In genomic region chr3:52396907-52397591, GRCh38 we compare ENCODE assay signal across 22 cellular contexts. TPM values are rescaled to one million over a fixed set of nuclear protein-coding genes. Genes with fewer than 3 reads are reported as not detected.
DNase-seq lines count a peak whose midpoint lies in the region; ATAC-seq, FAIRE-seq and TF ChIP-seq lines count a peak whose summit lies in the region.
"Had no signal": no experiment of that assay in that cellular context is flagged by ENCODE, and none has a peak within 500 bp of the region (broad histone marks: within the 10 kb centered on the region; RNA-seq: fewer than 3 reads in every experiment).

No MANE protein-coding gene starts in this region.

- no peaks in the 10 kb centered on the region for H3K9me3 Mint-ChIP-seq in activated T-cell treated with anti-CD3 and anti-CD28 coated beads, Interleukin-2, amount 50 U/mL, for 24 hours
- H3K9me3 Mint-ChIP-seq in activated T-cell treated with anti-CD3 and anti-CD28 coated beads, Interleukin-2, amount 50 U/mL, for 72 hours = no peaks in the 10 kb centered on the region
- H3K9me3 Mint-ChIP-seq in astrocyte (ENCODE audit: unreplicated experiment) (peaks cover 2% of the 10 kb centered on the region), endothelial cell (ENCODE audit: unreplicated experiment) (no peaks in the 10 kb centered on the region)
- H3K9me3 Mint-ChIP-seq: CD4-positive, alpha-beta memory T cell; GM23338 had no signal

- no peak for TF ChIP-seq CTCF in astrocyte (IDR thresholded peaks at IDR 0.05; ENCODE audit: insufficient read depth, low read depth, low read length)
- no peak for TF ChIP-seq CTCF in kidney (IDR thresholded peaks at IDR 0.05; ENCODE audit: borderline replicate concordance, extremely low read depth, insufficient read depth)
- TF ChIP-seq CTCF in psoas muscle (IDR thresholded peaks at IDR 0.05) = no peak
- TF ChIP-seq CTCF in endothelial cell (IDR thresholded peaks at IDR 0.05; ENCODE audit: unreplicated experiment) = no peak

- no peak for ATAC-seq in activated T-cell treated with anti-CD3 and anti-CD28 coated beads, Interleukin-2, amount 50 U/mL, for 72 hours (replicated peaks in 1 of 2)
- no peak for ATAC-seq in psoas muscle
- no peak for ATAC-seq in GM21717 (IDR thresholded peaks at IDR 0.05; ENCODE audit: unreplicated experiment)
- ATAC-seq: GM23338 had no signal

- H3K4me3 ChIP-seq in astrocyte (ENCODE audit: insufficient read depth, low read depth, low read length) = no peak overlapping the region
- H3K4me3 ChIP-seq in kidney (ENCODE audit: low read length in 2 of 2) = no peak overlapping the region
- H3K4me3 ChIP-seq in psoas muscle = no peak overlapping the region
- H3K4me3 ChIP-seq: GM23338 had no signal

- H3K36me3 Mint-ChIP-seq in activated T-cell treated with anti-CD3 and anti-CD28 coated beads, Interleukin-2, amount 50 U/mL, for 24 hours (ENCODE audit: low read depth) = peaks cover 52% of the 10 kb centered on the region
- peaks cover 2% of the 10 kb centered on the region in 2 donors for H3K36me3 Mint-ChIP-seq in activated T-cell treated with anti-CD3 and anti-CD28 coated beads, Interleukin-2, amount 50 U/mL, for 72 hours (ENCODE audit: insufficient read depth in 2 of 2)
- H3K36me3 Mint-ChIP-seq in astrocyte (ENCODE audit: low read depth, unreplicated experiment) = peaks cover 11% of the 10 kb centered on the region
- peaks cover 9% of the 10 kb centered on the region for H3K36me3 Mint-ChIP-seq in endothelial cell (ENCODE audit: low read depth, unreplicated experiment)

- no peak overlapping the region for H2AFZ ChIP-seq in astrocyte (ENCODE audit: low read depth, low read length)
- H2AFZ ChIP-seq: GM23338 had no signal

- no peaks in the 10 kb centered on the region for H3K4me1 ChIP-seq in astrocyte (ENCODE audit: insufficient read depth, low read length)
- H3K4me1 ChIP-seq in kidney (ENCODE audit: control insufficient read depth in 1 of 2, insufficient read depth in 1 of 2, low read depth in 1 of 2, low read length in 2 of 2) = no peaks in the 10 kb centered on the region
- no peaks in the 10 kb centered on the region for H3K4me1 ChIP-seq in psoas muscle
- H3K4me1 ChIP-seq: BE2C had no signal

- H4K20me1 ChIP-seq in astrocyte (ENCODE audit: insufficient read depth, low read length) = no peaks in the 10 kb centered on the region

- no peak overlapping the region for H3K4me3 Mint-ChIP-seq in activated T-cell treated with anti-CD3 and anti-CD28 coated beads, Interleukin-2, amount 50 U/mL, for 24 hours
- H3K4me3 Mint-ChIP-seq in activated T-cell treated with anti-CD3 and anti-CD28 coated beads, Interleukin-2, amount 50 U/mL, for 72 hours = no peak overlapping the region
- no peak overlapping the region for H3K4me3 Mint-ChIP-seq in astrocyte (ENCODE audit: unreplicated experiment)
- H3K4me3 Mint-ChIP-seq in endothelial cell (ENCODE audit: unreplicated experiment) = no peak overlapping the region
- H3K4me3 Mint-ChIP-seq: CD4-positive, alpha-beta memory T cell; GM23338 had no signal

- H3K27me3 ChIP-seq in astrocyte (ENCODE audit: insufficient read depth, low read length) (no peaks in the 10 kb centered on the region), psoas muscle (ENCODE audit: insufficient read depth in 3 of 3, low read length in 2 of 3) (no peaks in the 10 kb centered on the region)
- H3K27me3 ChIP-seq: BE2C had no signal

- no peak overlapping the region for H3K4me2 ChIP-seq in astrocyte (ENCODE audit: low read length)
- H3K4me2 ChIP-seq: GM23338 had no signal

- 83 to 93% (median 89%) methylated on average over 9 to 10 of the region's 10 CpGs for WGBS in psoas muscle, 3 donors

- H3K27me3 Mint-ChIP-seq in activated T-cell treated with anti-CD3 and anti-CD28 coated beads, Interleukin-2, amount 50 U/mL, for 24 hours = no peaks in the 10 kb centered on the region
- H3K27me3 Mint-ChIP-seq in activated T-cell treated with anti-CD3 and anti-CD28 coated beads, Interleukin-2, amount 50 U/mL, for 72 hours (ENCODE audit: low read depth) = no peaks in the 10 kb centered on the region
- H3K27me3 Mint-ChIP-seq in astrocyte (ENCODE audit: low read depth, unreplicated experiment) (peaks cover 20% of the 10 kb centered on the region), endothelial cell (ENCODE audit: unreplicated experiment) (peaks cover 7% of the 10 kb centered on the region)
- H3K27me3 Mint-ChIP-seq: CD4-positive, alpha-beta memory T cell had no signal

- no peaks in the 10 kb centered on the region for H3K79me2 ChIP-seq in astrocyte (ENCODE audit: insufficient read depth, low read length)

- H3K4me1 Mint-ChIP-seq in activated T-cell treated with anti-CD3 and anti-CD28 coated beads, Interleukin-2, amount 50 U/mL, for 24 hours (ENCODE audit: low read depth) = no peaks in the 10 kb centered on the region
- no peaks in the 10 kb centered on the region for H3K4me1 Mint-ChIP-seq in activated T-cell treated with anti-CD3 and anti-CD28 coated beads, Interleukin-2, amount 50 U/mL, for 72 hours (ENCODE audit: low read depth)
- H3K4me1 Mint-ChIP-seq in astrocyte (ENCODE audit: low read depth, unreplicated experiment) (no peaks in the 10 kb centered on the region), endothelial cell (ENCODE audit: unreplicated experiment) (no peaks in the 10 kb centered on the region)
- H3K4me1 Mint-ChIP-seq: CD4-positive, alpha-beta memory T cell; GM23338 had no signal

- H3K9me3 ChIP-seq in astrocyte (ENCODE audit: insufficient read depth, low read depth, low read length) (no peaks in the 10 kb centered on the region), kidney (ENCODE audit: control insufficient read depth in 1 of 2, low read length in 2 of 2) (no peaks in the 10 kb centered on the region), psoas muscle (no peaks in the 10 kb centered on the region)
- H3K9me3 ChIP-seq: BE2C had no signal

- DNase-seq in activated T-cell treated with anti-CD3 and anti-CD28 coated beads, Interleukin-2, amount 50 U/mL, for 24 hours = no peak
- DNase-seq in activated T-cell treated with anti-CD3 and anti-CD28 coated beads, Interleukin-2, amount 50 U/mL, for 72 hours = no peak
- DNase-seq in astrocyte (ENCODE audit: low read depth) (no peak), kidney (peak; percentile 43), psoas muscle (peak; percentile 7 to 38), SKM-1 (lab: John Stamatoyannopoulos, UW; ENCODE audit: unreplicated experiment) (no peak), endothelial cell (ENCODE audit: low spot score) (no peak)
- DNase-seq: 8988T; BE2C; CD4-positive, alpha-beta memory T cell; DND-41; KBM-7; MV-4-11; NCI-H1417; NCI-H1930; NCI-H2171; NCI-H748 treated with DMSO at 0.1 percent for 48 hours; OCI-M1 had no signal

- FAIRE-seq in astrocyte (lab: Jason Lieb, UNC) = no peak
- FAIRE-seq in kidney (lab: Jason Lieb, UNC) = no peak
- FAIRE-seq: G401.6 had no signal

- intact Hi-C loops in kidney (cut with DNase I) (no loop called here), psoas muscle (cut with DNase I) (no loop called here)

- H3K27ac Mint-ChIP-seq in activated T-cell treated with anti-CD3 and anti-CD28 coated beads, Interleukin-2, amount 50 U/mL, for 24 hours = peak overlapping the region; percentile 8
- no peak overlapping the region for H3K27ac Mint-ChIP-seq in activated T-cell treated with anti-CD3 and anti-CD28 coated beads, Interleukin-2, amount 50 U/mL, for 72 hours
- H3K27ac Mint-ChIP-seq in astrocyte (ENCODE audit: unreplicated experiment) (peak overlapping the region; percentile 66), endothelial cell (ENCODE audit: unreplicated experiment) (no peak overlapping the region)
- H3K27ac Mint-ChIP-seq: GM23338 had no signal

- H3K27ac ChIP-seq in astrocyte (ENCODE audit: low read depth, low read length) = no peak overlapping the region
- no peak overlapping the region for H3K27ac ChIP-seq in kidney (ENCODE audit: low read depth in 2 of 2, low read length in 2 of 2)
- H3K27ac ChIP-seq in psoas muscle = no peak overlapping the region

- peaks cover 4% of the 10 kb centered on the region for H3K36me3 ChIP-seq in astrocyte (ENCODE audit: insufficient read depth, low read length)
- H3K36me3 ChIP-seq in kidney (ENCODE audit: control insufficient read depth in 1 of 2, insufficient read depth in 2 of 2, low read length in 2 of 2) = peaks cover 14 to 18% of the 10 kb centered on the region in 2 donors
- H3K36me3 ChIP-seq in psoas muscle (ENCODE audit: insufficient read depth in 1 of 2, low read depth in 1 of 2) = peaks cover 0 to 36% of the 10 kb centered on the region in 2 donors
- H3K36me3 ChIP-seq: BE2C had no signal

- H3K9ac ChIP-seq in astrocyte (ENCODE audit: low read length) (no peak overlapping the region), kidney (ENCODE audit: low read length in 2 of 2) (no peak overlapping the region)

RNA-seq across cellular contexts. Expression of gene BAP1, which starts 12.8 kb away (rescaled TPM):
- total RNA-seq in activated T-cell treated with anti-CD3 and anti-CD28 coated beads, Interleukin-2, amount 50 U/mL, for 72 hours = 100 to 1,000 TPM in 1 of 2 donors, 10 to 100 TPM in 1; 98.6 to 103 TPM
- total RNA-seq in astrocyte (70.6 and 74.0 TPM in 2 replicates), kidney (72.5 TPM), psoas muscle (10 to 100 TPM; 61.1 to 78.1 (median 70.7) TPM), endothelial cell (ENCODE audit: unreplicated experiment) (118 TPM)
- polyA plus RNA-seq in kidney (ENCODE audit: insufficient read depth, low read depth, low replicate concordance) (61.6 TPM), psoas muscle (100 to 1,000 TPM in 1 of 3 donors, 10 to 100 TPM in 2; 65.7 to 104 (median 78.9) TPM)

RNA-seq across cellular contexts. Expression of gene PHF7, which starts 13.4 kb away (rescaled TPM):
- total RNA-seq in activated T-cell treated with anti-CD3 and anti-CD28 coated beads, Interleukin-2, amount 50 U/mL, for 72 hours = 10 to 100 TPM; 27.3 to 29.0 TPM
- total RNA-seq in astrocyte (3.9 and 4.8 TPM in 2 replicates), kidney (8.8 TPM), psoas muscle (10 to 100 TPM in 1 of 4 donors, 1 to 10 TPM in 3; 4.2 to 15.5 (median 7.3) TPM), endothelial cell (ENCODE audit: unreplicated experiment) (15.9 TPM)
- polyA plus RNA-seq in kidney (ENCODE audit: insufficient read depth, low read depth, low replicate concordance) (3.9 TPM), psoas muscle (10 to 100 TPM in 1 of 3 donors, 1 to 10 TPM in 2; 4.2 to 13.4 (median 4.6) TPM)

RNA-seq across cellular contexts. Expression of gene SEMA3G, which starts 47.9 kb away (rescaled TPM):
- under 1 TPM; 0.16 to 0.36 TPM for total RNA-seq in activated T-cell treated with anti-CD3 and anti-CD28 coated beads, Interleukin-2, amount 50 U/mL, for 72 hours
- total RNA-seq in astrocyte (0.09 and 0.26 TPM in 2 replicates), kidney (25.7 TPM), psoas muscle (10 to 100 TPM in 2 of 4 donors, 1 to 10 TPM in 2; 6.0 to 13.8 (median 9.5) TPM), endothelial cell (ENCODE audit: unreplicated experiment) (175 TPM)
- polyA plus RNA-seq in kidney (ENCODE audit: insufficient read depth, low read depth, low replicate concordance) (28.2 TPM), psoas muscle (1 to 10 TPM; 6.2 to 8.8 (median 6.5) TPM)

RNA-seq across cellular contexts. Expression of gene TNNC1, which starts 56.8 kb away (rescaled TPM):
- total RNA-seq in activated T-cell treated with anti-CD3 and anti-CD28 coated beads, Interleukin-2, amount 50 U/mL, for 72 hours = 10 to 100 TPM; 10.8 to 14.4 TPM
- total RNA-seq in astrocyte (5.4 and 12.4 TPM in 2 replicates), kidney (2.2 TPM), psoas muscle (1,000 to 10,000 TPM; 5,645 to 6,422 (median 6,257) TPM), endothelial cell (ENCODE audit: unreplicated experiment) (0.67 TPM)
- polyA plus RNA-seq in kidney (ENCODE audit: insufficient read depth, low read depth, low replicate concordance) (86.6 TPM), psoas muscle (1,000 to 10,000 TPM; 4,153 to 7,172 (median 6,558) TPM)
- total RNA-seq: RPMI7951 had no signal

RNA-seq across cellular contexts. Expression of gene NISCH, which starts 58.4 kb away (rescaled TPM):
- 10 to 100 TPM; 80.2 to 81.7 TPM for total RNA-seq in activated T-cell treated with anti-CD3 and anti-CD28 coated beads, Interleukin-2, amount 50 U/mL, for 72 hours
- 118 TPM in 2 replicates for total RNA-seq in astrocyte
- total RNA-seq in kidney = 98.7 TPM
- polyA plus RNA-seq in kidney (ENCODE audit: insufficient read depth, low read depth, low replicate concordance) = 36.1 TPM
- 10 to 100 TPM; 16.7 to 33.4 (median 28.1) TPM for total RNA-seq in psoas muscle
- 10 to 100 TPM; 14.3 to 28.8 (median 15.8) TPM for polyA plus RNA-seq in psoas muscle
- total RNA-seq in endothelial cell (ENCODE audit: unreplicated experiment) = 261 TPM

Comparison
In these comparisons a context has a peak if more than half of its experiments do, and no peak if none do; other contexts are left out.
1. H3K27ac Mint-ChIP-seq: peak in activated T-cell treated with anti-CD3 and anti-CD28 coated beads, Interleukin-2, amount 50 U/mL, for 24 hours (single experiment) and astrocyte (single experiment); none in activated T-cell treated with anti-CD3 and anti-CD28 coated beads, Interleukin-2, amount 50 U/mL, for 72 hours (single experiment) and endothelial cell (single experiment).
2. DNase-seq: peak in kidney (single experiment) and psoas muscle (2 of 2); none in activated T-cell treated with anti-CD3 and anti-CD28 coated beads, Interleukin-2, amount 50 U/mL, for 24 hours (single experiment), activated T-cell treated with anti-CD3 and anti-CD28 coated beads, Interleukin-2, amount 50 U/mL, for 72 hours (0 of 2), astrocyte (single experiment), SKM-1 (single experiment) and endothelial cell (single experiment).